8 cellular contexts compared by ENCODE assay signal in the genomic region with DNA sequence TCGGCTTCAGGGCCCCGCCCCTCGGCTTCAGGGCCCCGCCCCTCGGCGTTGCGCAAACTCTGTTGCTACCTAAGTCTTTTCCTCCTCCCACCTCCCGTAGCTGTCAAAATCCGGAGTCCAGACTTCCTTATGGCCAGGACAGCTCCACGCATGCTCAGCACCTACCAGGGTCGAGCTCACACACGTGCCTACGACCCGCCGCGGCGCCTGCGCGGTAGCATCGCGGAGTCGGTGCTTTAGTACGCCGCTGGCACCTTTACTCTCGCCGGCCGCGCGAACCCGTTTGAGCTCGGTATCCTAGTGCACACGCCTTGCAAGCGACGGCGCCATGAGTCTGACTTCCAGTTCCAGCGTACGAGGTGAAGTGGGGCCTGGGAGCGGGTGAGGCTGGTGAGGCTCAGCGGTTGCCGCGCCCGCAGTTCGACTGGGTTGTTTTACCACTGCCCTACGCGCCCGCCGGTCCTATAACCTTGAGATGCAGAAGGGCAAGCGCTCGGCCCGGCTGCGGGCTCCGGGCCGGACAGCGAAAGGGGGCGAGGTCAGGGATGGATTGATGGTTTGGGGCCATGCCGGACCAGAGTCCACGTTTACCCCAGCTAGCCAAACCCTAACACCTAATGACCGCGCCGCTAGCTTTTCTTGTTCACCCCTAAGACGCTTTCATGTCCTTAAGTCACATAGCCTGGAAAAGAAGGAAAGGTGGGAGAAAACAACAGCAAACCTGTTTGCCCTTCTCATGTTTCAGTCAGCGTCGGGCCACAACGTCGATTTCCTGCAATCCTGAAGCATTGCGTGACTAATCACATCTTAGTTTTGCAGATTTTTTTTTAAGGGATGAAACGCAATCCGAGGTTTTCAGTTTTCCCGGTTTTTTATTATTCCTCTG. TPM values are rescaled to one million over a fixed set of nuclear protein-coding genes. Genes with fewer than 3 reads are reported as not detected.
A peak's percentile ranks its signal among the peaks of the same experiment; 100 is the strongest.
DNase-seq lines count a peak whose midpoint lies in the region; TF ChIP-seq lines count a peak whose summit lies in the region.

A gene (plus strand): TSS at position 217 of the 886 bp plus-strand sequence. CDS start 112 bp downstream, at position 329.

- DNase-seq in HAP-1 (ENCODE audit: low spot score in 2 of 2), result peak; percentile 97 to 98
- DNase-seq in MM.1S, result peak; percentile 100
- peak; percentile 79 for DNase-seq in SIG-M5 (lab: John Stamatoyannopoulos, UW)
- peak; percentile 90 for DNase-seq in activated gamma-delta T cell (lab: John Stamatoyannopoulos, UW)
- DNase-seq in fibroblast of the conjunctiva (ENCODE audit: low read depth), result peak; percentile 100
- peak; percentile 98 for DNase-seq in stomach

- TF ChIP-seq EP300 in neural cell (conservative IDR thresholded peaks at IDR 0.05; ENCODE audit: poor library complexity, severe bottlenecking) (peak; percentile 47), stomach (IDR thresholded peaks at IDR 0.05) (no peak)

- peak within 1 kb of the TSS; percentile 82 for H3K9ac ChIP-seq in ES-I3 (ENCODE audit: low read depth, low read length)
- peak within 1 kb of the TSS; percentile 75 for H3K9ac ChIP-seq in MM.1S (ENCODE audit: low read length)
- peak within 1 kb of the TSS; percentile 80 for H3K9ac ChIP-seq in neural cell (ENCODE audit: low read length)

- peak within 1 kb of the TSS; percentile 65 for H3K4me3 ChIP-seq in HAP-1
- H3K4me3 ChIP-seq in MM.1S (ENCODE audit: low read length), result peak within 1 kb of the TSS; percentile 70
- peak within 1 kb of the TSS; percentile 90 for H3K4me3 ChIP-seq in neural cell (ENCODE audit: low read length)
- H3K4me3 ChIP-seq in stomach, result peak within 1 kb of the TSS; percentile 75 to 89 (median 83)

- H3K36me3 ChIP-seq in ES-I3 (ENCODE audit: insufficient read depth, low read length) (no peaks in the 10 kb centered on the region), HAP-1 (replicated peaks) (no peaks in the 10 kb centered on the region; the same call in 1 of the 2 replicates), MM.1S (replicated peaks; ENCODE audit: insufficient read depth, low read length) (no peaks in the 10 kb centered on the region), neural cell (ENCODE audit: insufficient read depth, low read length) (no peaks in the 10 kb centered on the region), stomach (no peaks in the 10 kb centered on the region)

- in situ Hi-C loops in HAP-1 (cut with MboI; ENCODE audit: low sequenced_read_pairs), result no loop called here

- H3F3A ChIP-seq in MM.1S (ENCODE audit: insufficient read depth, low read length) (peaks cover 27% of the 10 kb centered on the region), neural cell (ENCODE audit: insufficient read depth, low read length, poor library complexity, severe bottlenecking) (no peaks in the 10 kb centered on the region)

- peak in 2 of 4 donors; percentile 23 to 40 for TF ChIP-seq POLR2A in stomach (IDR thresholded peaks at IDR 0.05)

- TF ChIP-seq CTCF in MM.1S (IDR thresholded peaks at IDR 0.05; ENCODE audit: low read length), result no peak
- peak; percentile 41 for TF ChIP-seq CTCF in neural cell (IDR thresholded peaks at IDR 0.05; ENCODE audit: poor library complexity, severe bottlenecking)
- TF ChIP-seq CTCF in stomach (IDR thresholded peaks at IDR 0.05), result no peak

- WGBS in stomach, 5 donors, result 0 to 1% (median 0%) methylated on average over 48 to 69 of the region's 69 CpGs

- H3K27me3 ChIP-seq in HAP-1 (ENCODE audit: low read depth) (no peaks in the 10 kb centered on the region), MM.1S (replicated peaks; ENCODE audit: insufficient read depth, low read length) (no peaks in the 10 kb centered on the region), neural cell (ENCODE audit: insufficient read depth, low read depth, low read length) (no peaks in the 10 kb centered on the region), stomach (no peaks in the 10 kb centered on the region)

- H3K79me2 ChIP-seq in MM.1S (ENCODE audit: low read length) (peaks cover 76% of the 10 kb centered on the region), neural cell (replicated peaks; ENCODE audit: insufficient read depth, low read length) (peaks cover 41% of the 10 kb centered on the region)

- peak within 1 kb of the TSS; percentile 78 for H2AFZ ChIP-seq in MM.1S (ENCODE audit: low read length)
- H2AFZ ChIP-seq in neural cell (ENCODE audit: low read depth, low read length), result peak within 1 kb of the TSS; percentile 80

- H3K9me2 ChIP-seq in MM.1S (replicated peaks; ENCODE audit: insufficient read depth, low read length), result no peaks in the 10 kb centered on the region
- no peaks in the 10 kb centered on the region for H3K9me2 ChIP-seq in neural cell (ENCODE audit: insufficient read depth, low read length)

- no peaks in the 10 kb centered on the region for H3K9me3 ChIP-seq in ES-I3 (ENCODE audit: control insufficient read depth, insufficient read depth, low read length)
- H3K9me3 ChIP-seq in HAP-1, result no peaks in the 10 kb centered on the region
- H3K9me3 ChIP-seq in MM.1S (replicated peaks; ENCODE audit: insufficient read depth, low read length), result no peaks in the 10 kb centered on the region
- no peaks in the 10 kb centered on the region for H3K9me3 ChIP-seq in neural cell (ENCODE audit: low read length)
- H3K9me3 ChIP-seq in stomach, result no peaks in the 10 kb centered on the region

- peak within 1 kb of the TSS; percentile 91 for H3K4me2 ChIP-seq in MM.1S (ENCODE audit: low read depth, low read length)
- peak within 1 kb of the TSS; percentile 84 for H3K4me2 ChIP-seq in neural cell (ENCODE audit: low read length)

- peaks cover 7% of the 10 kb centered on the region; the same call in 1 of the 2 replicates for H3K4me1 ChIP-seq in ES-I3 (ENCODE audit: insufficient read depth, low read length)
- H3K4me1 ChIP-seq in HAP-1, result peaks cover 21% of the 10 kb centered on the region
- H3K4me1 ChIP-seq in MM.1S (ENCODE audit: low read length), result peaks cover 7% of the 10 kb centered on the region; the same call in 1 of the 2 replicates
- peaks cover 6 to 44% (median 27%) of the 10 kb centered on the region in 4 donors for H3K4me1 ChIP-seq in stomach

- H3K27ac ChIP-seq in MM.1S (ENCODE audit: low read length), result peak within 1 kb of the TSS; percentile 76
- H3K27ac ChIP-seq in neural cell (ENCODE audit: low read length), result peak within 1 kb of the TSS; percentile 85
- H3K27ac ChIP-seq in stomach, result peak within 1 kb of the TSS; percentile 90 to 100 (median 98)

- intact Hi-C loops in stomach (cut with DNase I; ENCODE audit: low total_unique reads), result no loop called here

- H4K20me1 ChIP-seq in MM.1S (ENCODE audit: insufficient read depth, low read length), result no peaks in the 10 kb centered on the region
- H4K20me1 ChIP-seq in neural cell (ENCODE audit: insufficient read depth), result no peaks in the 10 kb centered on the region

- TF ChIP-seq RAD21 in neural cell (conservative IDR thresholded peaks at IDR 0.05), result peak; percentile 14

TF ChIP-seq in neural cell, 6 proteins besides CTCF, POLR2A, EP300 and RAD21:
- TF ChIP-seq SMC3 (conservative IDR thresholded peaks at IDR 0.05; ENCODE audit: poor library complexity) (peak; percentile 30), TAF1 (IDR thresholded peaks at IDR 0.05; ENCODE audit: low read depth) (peak; percentile 76), MXI1 (conservative IDR thresholded peaks at IDR 0.05; ENCODE audit: poor library complexity, severe bottlenecking) (peak; percentile 94), EZH2 (IDR thresholded peaks at IDR 0.05; ENCODE audit: borderline replicate concordance, insufficient read depth, low read length, poor library complexity, severe bottlenecking) (no peak), POLR2AphosphoS5 (IDR thresholded peaks at IDR 0.05) (peak; percentile 87)
- TF ChIP-seq, protein P1, sequence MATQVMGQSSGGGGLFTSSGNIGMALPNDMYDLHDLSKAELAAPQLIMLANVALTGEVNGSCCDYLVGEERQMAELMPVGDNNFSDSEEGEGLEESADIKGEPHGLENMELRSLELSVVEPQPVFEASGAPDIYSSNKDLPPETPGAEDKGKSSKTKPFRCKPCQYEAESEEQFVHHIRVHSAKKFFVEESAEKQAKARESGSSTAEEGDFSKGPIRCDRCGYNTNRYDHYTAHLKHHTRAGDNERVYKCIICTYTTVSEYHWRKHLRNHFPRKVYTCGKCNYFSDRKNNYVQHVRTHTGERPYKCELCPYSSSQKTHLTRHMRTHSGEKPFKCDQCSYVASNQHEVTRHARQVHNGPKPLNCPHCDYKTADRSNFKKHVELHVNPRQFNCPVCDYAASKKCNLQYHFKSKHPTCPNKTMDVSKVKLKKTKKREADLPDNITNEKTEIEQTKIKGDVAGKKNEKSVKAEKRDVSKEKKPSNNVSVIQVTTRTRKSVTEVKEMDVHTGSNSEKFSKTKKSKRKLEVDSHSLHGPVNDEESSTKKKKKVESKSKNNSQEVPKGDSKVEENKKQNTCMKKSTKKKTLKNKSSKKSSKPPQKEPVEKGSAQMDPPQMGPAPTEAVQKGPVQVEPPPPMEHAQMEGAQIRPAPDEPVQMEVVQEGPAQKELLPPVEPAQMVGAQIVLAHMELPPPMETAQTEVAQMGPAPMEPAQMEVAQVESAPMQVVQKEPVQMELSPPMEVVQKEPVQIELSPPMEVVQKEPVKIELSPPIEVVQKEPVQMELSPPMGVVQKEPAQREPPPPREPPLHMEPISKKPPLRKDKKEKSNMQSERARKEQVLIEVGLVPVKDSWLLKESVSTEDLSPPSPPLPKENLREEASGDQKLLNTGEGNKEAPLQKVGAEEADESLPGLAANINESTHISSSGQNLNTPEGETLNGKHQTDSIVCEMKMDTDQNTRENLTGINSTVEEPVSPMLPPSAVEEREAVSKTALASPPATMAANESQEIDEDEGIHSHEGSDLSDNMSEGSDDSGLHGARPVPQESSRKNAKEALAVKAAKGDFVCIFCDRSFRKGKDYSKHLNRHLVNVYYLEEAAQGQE (IDR thresholded peaks at IDR 0.05; ENCODE audit: borderline replicate concordance), result peak; percentile 72
TF ChIP-seq in neural cell: peak in this region for 5.

RNA-seq across cellular contexts. Expression of the gene that starts here (rescaled TPM):
- polyA plus RNA-seq in neural cell, result 86.3 and 104 TPM in 2 replicates
- 36.5 and 40.1 TPM in 2 replicates for polyA minus RNA-seq in neural cell
- 10 to 100 TPM in 2 of 5 donors, 1 to 10 TPM in 3; 1.2 to 93.6 (median 8.2) TPM for total RNA-seq in stomach
- polyA plus RNA-seq in stomach, result 10 to 100 TPM; 13.3 to 33.2 (median 28.0) TPM

Comparison
In these comparisons a context has a peak if more than half of its experiments do, and no peak if none do; other contexts are left out.
1. Peak in every context shown above with its lines: DNase-seq, H3K4me3 ChIP-seq and H3K27ac ChIP-seq.